In genomic region chr16:87601322-87602004, GRCh38 we compare ENCODE assay signal across 1 cellular context.
TF ChIP-seq lines count a peak whose summit lies in the region.

No MANE protein-coding gene starts in this region.

TF ChIP-seq in H1, 55 proteins besides CTCF, POLR2A, EP300 and RAD21:
- no peak for TF ChIP-seq POU5F1 (IDR thresholded peaks at IDR 0.05; ENCODE audit: low read depth, low read length)
- TF ChIP-seq ATF3 (IDR thresholded peaks at IDR 0.05; ENCODE audit: insufficient read depth, low read depth, low read length), result no peak
- peak; percentile 49 for TF ChIP-seq KDM4A (IDR thresholded peaks at IDR 0.05; ENCODE audit: low read depth, low read length, severe bottlenecking)
- TF ChIP-seq HDAC2 (IDR thresholded peaks at IDR 0.05; ENCODE audit: borderline replicate concordance in 1 of 2, low read depth in 2 of 2, low read length in 2 of 2), result no peak
- TF ChIP-seq CBX5 (IDR thresholded peaks at IDR 0.05; ENCODE audit: low read depth, low read length), result no peak
- no peak for TF ChIP-seq TBP (IDR thresholded peaks at IDR 0.05; ENCODE audit: low read depth, low read length)
- no peak for TF ChIP-seq RXRA (IDR thresholded peaks at IDR 0.05; ENCODE audit: insufficient read depth, low read depth, low read length)
- no peak for TF ChIP-seq BRCA1 (IDR thresholded peaks at IDR 0.05; ENCODE audit: low read depth, low read length)
- TF ChIP-seq RFX5 (IDR thresholded peaks at IDR 0.05; ENCODE audit: borderline replicate concordance, low read depth, low read length), result no peak
- TF ChIP-seq CBX8 (IDR thresholded peaks at IDR 0.05; ENCODE audit: borderline replicate concordance, low read depth, low read length), result no peak
- TF ChIP-seq JUND (IDR thresholded peaks at IDR 0.05; ENCODE audit: low read length), result no peak
- no peak for TF ChIP-seq CREB1 (IDR thresholded peaks at IDR 0.05)
- no peak for TF ChIP-seq TCF12 (IDR thresholded peaks at IDR 0.05; ENCODE audit: low read depth, low read length)
- peak; percentile 70 for TF ChIP-seq ASH2L (IDR thresholded peaks at IDR 0.05; ENCODE audit: low read length)
